Comparison of ENCODE assay signal across 27 cellular contexts in genomic region chr4:169050308-169050707, GRCh38. TPM values are rescaled to one million over a fixed set of nuclear protein-coding genes. Genes with fewer than 3 reads are reported as not detected.
A peak's percentile ranks its signal among the peaks of the same experiment; 100 is the strongest.
DNase-seq lines count a peak whose midpoint lies in the region; ATAC-seq and TF ChIP-seq lines count a peak whose summit lies in the region.
"Had no signal": no experiment of that assay in that cellular context is flagged by ENCODE, and none has a peak within 500 bp of the region (broad histone marks: within the 10 kb centered on the region; RNA-seq: fewer than 3 reads in every experiment).

No MANE protein-coding gene starts in this region.

- H3K36me3 ChIP-seq in right atrium auricular region (no peaks in the 10 kb centered on the region), neuronal stem cell (replicated peaks in 1 of 2; ENCODE audit: control insufficient read depth in 2 of 2, insufficient read depth in 2 of 2, low read length in 2 of 2) (no peaks in the 10 kb centered on the region), vagina (no peaks in the 10 kb centered on the region)
- H3K36me3 ChIP-seq: breast epithelium, thyroid gland had no signal

- H3K9ac ChIP-seq in neuronal stem cell (ENCODE audit: low read depth, low read length, poor library complexity), result no peak overlapping the region
- H3K9ac ChIP-seq: parathyroid adenoma had no signal

- no peak overlapping the region for H3K4me3 ChIP-seq in right atrium auricular region
- H3K4me3 ChIP-seq in neuronal stem cell (ENCODE audit: low read length in 2 of 2), result peak overlapping the region in 1 of 2 donors; percentile 10
- no peak overlapping the region for H3K4me3 ChIP-seq in vagina
- H3K4me3 ChIP-seq: breast epithelium, coronary artery, thyroid gland had no signal

- no peak overlapping the region for H3K4me2 ChIP-seq in neuronal stem cell (ENCODE audit: insufficient read depth, low read length, poor library complexity, severe bottlenecking)

- intact Hi-C loops in Right ventricle myocardium inferior (cut with DNase I) (loop anchor here (5.0 kb wide), 1 partner anchor 222 kb away; the partner anchor contains the start of gene SH3RF1), cardiac septum (cut with DNase I) (no loop called here), vagina (cut with DNase I) (no loop called here)

- no peak overlapping the region for H2BK12ac ChIP-seq in neuronal stem cell (ENCODE audit: low read length)

- H3K27ac Mint-ChIP-seq in osteocyte (ENCODE audit: unreplicated experiment) (no peak overlapping the region), T-helper 17 cell (no peak overlapping the region)
- H3K27ac Mint-ChIP-seq: CD4-positive, alpha-beta memory T cell; memory B cell; stimulated activated naive B cell treated with anti-CD40 and anti-IgM and Interleukin-4, amounts not matched to agents 10 μg/mL and 1 μg/mL and 100 μg/mL, for 72 hours had no signal

- H3K4me1 ChIP-seq in right atrium auricular region, result peaks cover 0 to 44% of the 10 kb centered on the region in 2 donors
- H3K4me1 ChIP-seq in neuronal stem cell (ENCODE audit: control insufficient read depth in 2 of 2, insufficient read depth in 1 of 2, low read depth in 1 of 2, low read length in 2 of 2), result peaks cover 13 to 29% of the 10 kb centered on the region in 2 donors
- H3K4me1 ChIP-seq in vagina, result peaks cover 21% of the 10 kb centered on the region
- H3K4me1 ChIP-seq: parathyroid adenoma had no signal

- H3K4me1 Mint-ChIP-seq in osteocyte (ENCODE audit: unreplicated experiment) (peaks cover 3% of the 10 kb centered on the region), T-helper 17 cell (no peaks in the 10 kb centered on the region)
- H3K4me1 Mint-ChIP-seq: CD4-positive, alpha-beta memory T cell; memory B cell; stimulated activated naive B cell treated with anti-CD40 and anti-IgM and Interleukin-4, amounts not matched to agents 10 μg/mL and 1 μg/mL and 100 μg/mL, for 72 hours had no signal

- no peak for DNase-seq in Right ventricle myocardium inferior (ENCODE audit: missing footprints)
- DNase-seq in cardiac septum (ENCODE audit: low spot score), result no peak
- peak; percentile 62 for DNase-seq in right atrium auricular region (ENCODE audit: low spot score)
- DNase-seq in neuronal stem cell (ENCODE audit: low spot score), result no peak
- no peak for DNase-seq in vagina (ENCODE audit: extremely low spot score in 2 of 2)
- DNase-seq in osteocyte (ENCODE audit: extremely low spot score, unreplicated experiment), result no peak
- no peak for DNase-seq in activated CD4-positive, CD25-positive, alpha-beta regulatory T cell (lab: John Stamatoyannopoulos, UW)
- DNase-seq in T-helper 17 cell, result no peak
- DNase-seq: 8988T; activated CD4-positive, alpha-beta T cell treated with anti-CD3 and anti-CD28 coated beads for 1 hour; activated naive CD4-positive, alpha-beta T cell; activated T-cell treated with anti-CD3 and anti-CD28 coated beads, Interleukin-2, amount 50 U/mL, for 1 hour; CD4-positive, alpha-beta memory T cell; GDM1; head of caudate nucleus; NCI-H1092; NCI-H2029; NCI-H82; small intestine; stimulated activated CD4-positive, alpha-beta T cell treated with anti-CD3 and anti-CD28 coated beads, Interleukin-2, amount 100 ng/mL, for 24 hours; stimulated activated naive B cell treated with anti-CD40 and anti-IgM and Interleukin-4, amounts not matched to agents 10 μg/mL and 1 μg/mL and 100 μg/mL, for 72 hours; T1000; thyroid gland had no signal

- H3K14ac ChIP-seq in neuronal stem cell (ENCODE audit: low read length), result no peak overlapping the region

- peak overlapping the region; percentile 80 for H3K27ac ChIP-seq in right atrium auricular region
- H3K27ac ChIP-seq in neuronal stem cell (replicated peaks; ENCODE audit: low read length), result no peak overlapping the region
- H3K27ac ChIP-seq in vagina, result peak overlapping the region; percentile 23
- H3K27ac ChIP-seq: parathyroid adenoma, thyroid gland had no signal

- H2BK5ac ChIP-seq in neuronal stem cell (ENCODE audit: low read length), result no peak overlapping the region

- TF ChIP-seq CTCF in right atrium auricular region (IDR thresholded peaks at IDR 0.05) (no peak), vagina (IDR thresholded peaks at IDR 0.05) (no peak), osteocyte (IDR thresholded peaks at IDR 0.05) (no peak)

- H3K9me3 ChIP-seq in right atrium auricular region (no peaks in the 10 kb centered on the region), neuronal stem cell (replicated peaks in 1 of 2; ENCODE audit: control insufficient read depth in 2 of 2, insufficient read depth in 1 of 2, low read depth in 1 of 2, low read length in 2 of 2) (peaks cover 0 to 2% of the 10 kb centered on the region in 2 donors), vagina (no peaks in the 10 kb centered on the region), T-helper 17 cell (ENCODE audit: control insufficient read depth, low read length, poor library complexity, severe bottlenecking) (no peaks in the 10 kb centered on the region)
- H3K9me3 ChIP-seq: breast epithelium, thyroid gland had no signal

- H2BK120ac ChIP-seq in neuronal stem cell (ENCODE audit: low read depth, low read length), result no peak overlapping the region

- peak; percentile 66 for ATAC-seq in Right ventricle myocardium inferior
- ATAC-seq in T-helper 17 cell, result no peak
- ATAC-seq: stimulated activated naive B cell treated with anti-CD40 and anti-IgM and Interleukin-4, amounts not matched to agents 10 μg/mL and 1 μg/mL and 100 μg/mL, for 72 hours had no signal

- H3K18ac ChIP-seq in neuronal stem cell (ENCODE audit: low read length), result no peak overlapping the region

- no peak overlapping the region for H3K4me3 Mint-ChIP-seq in osteocyte (ENCODE audit: unreplicated experiment)
- no peak overlapping the region for H3K4me3 Mint-ChIP-seq in T-helper 17 cell
- H3K4me3 Mint-ChIP-seq: CD4-positive, alpha-beta memory T cell; memory B cell; stimulated activated naive B cell treated with anti-CD40 and anti-IgM and Interleukin-4, amounts not matched to agents 10 μg/mL and 1 μg/mL and 100 μg/mL, for 72 hours had no signal

- no CpG with 5 or more reads among the region's 7 CpGs for WGBS in neuronal stem cell (ENCODE audit: extremely low coverage in 2 of 2, insufficient read length in 2 of 2, insufficient replicate concordance in 1 of 2), 2 donors

- H3K23ac ChIP-seq in neuronal stem cell (ENCODE audit: low read depth, low read length, poor library complexity), result no peak overlapping the region

- H3K27me3 ChIP-seq in right atrium auricular region, result no peaks in the 10 kb centered on the region
- no peaks in the 10 kb centered on the region for H3K27me3 ChIP-seq in neuronal stem cell (ENCODE audit: control insufficient read depth in 3 of 3, insufficient read depth in 3 of 3, low read depth in 1 of 3, low read length in 3 of 3)
- no peaks in the 10 kb centered on the region for H3K27me3 ChIP-seq in vagina
- H3K27me3 ChIP-seq: breast epithelium, thyroid gland had no signal

- no peak for TF ChIP-seq POLR2A in vagina (IDR thresholded peaks at IDR 0.05)

- no peaks in the 10 kb centered on the region for H3K9me3 Mint-ChIP-seq in osteocyte (ENCODE audit: unreplicated experiment)
- H3K9me3 Mint-ChIP-seq: CD4-positive, alpha-beta memory T cell; memory B cell; stimulated activated naive B cell treated with anti-CD40 and anti-IgM and Interleukin-4, amounts not matched to agents 10 μg/mL and 1 μg/mL and 100 μg/mL, for 72 hours had no signal

- H2AFZ ChIP-seq in neuronal stem cell (ENCODE audit: low read length), result peak overlapping the region; percentile 30
- H2AFZ ChIP-seq: parathyroid adenoma had no signal

- H2AK5ac ChIP-seq in neuronal stem cell (ENCODE audit: low read depth, low read length), result no peak overlapping the region

- no peak overlapping the region for H4K8ac ChIP-seq in neuronal stem cell (ENCODE audit: low read depth, low read length)

- H3K27me3 Mint-ChIP-seq in osteocyte (ENCODE audit: unreplicated experiment) (no peaks in the 10 kb centered on the region), T-helper 17 cell (peaks cover 19% of the 10 kb centered on the region)

- no peaks in the 10 kb centered on the region for H3K79me1 ChIP-seq in neuronal stem cell (ENCODE audit: low read depth, low read length)

- no peak overlapping the region for H2BK15ac ChIP-seq in neuronal stem cell (ENCODE audit: low read length)

- H4K91ac ChIP-seq in neuronal stem cell (ENCODE audit: low read depth, low read length, poor library complexity), result no peak overlapping the region

- H3K4ac ChIP-seq in neuronal stem cell (ENCODE audit: low read length), result no peak overlapping the region

- H3K36me3 Mint-ChIP-seq in osteocyte (ENCODE audit: unreplicated experiment) (no peaks in the 10 kb centered on the region), T-helper 17 cell (ENCODE audit: low read depth) (no peaks in the 10 kb centered on the region)
- H3K36me3 Mint-ChIP-seq: CD4-positive, alpha-beta memory T cell; memory B cell; stimulated activated naive B cell treated with anti-CD40 and anti-IgM and Interleukin-4, amounts not matched to agents 10 μg/mL and 1 μg/mL and 100 μg/mL, for 72 hours had no signal

RNA-seq across cellular contexts. Expression of gene CBR4, which starts 40.3 kb away (rescaled TPM):
- total RNA-seq in Right ventricle myocardium inferior (19.4 TPM), cardiac septum (21.3 TPM), right atrium auricular region (10 to 100 TPM in 1 of 2 donors, 1 to 10 TPM in 1; 9.9 to 18.9 TPM), vagina (13.0 TPM), osteocyte (20.8 and 22.6 TPM in 2 replicates), T-helper 17 cell (10 to 100 TPM; 10.4 to 13.9 TPM)
- 21.2 TPM for polyA plus RNA-seq in neuronal stem cell (2013, experiment 1 of 2)
- 22.2 TPM for polyA plus RNA-seq in neuronal stem cell (2013, experiment 2 of 2)
